ENCODE assay signal across 8 cellular contexts in the genomic region with DNA sequence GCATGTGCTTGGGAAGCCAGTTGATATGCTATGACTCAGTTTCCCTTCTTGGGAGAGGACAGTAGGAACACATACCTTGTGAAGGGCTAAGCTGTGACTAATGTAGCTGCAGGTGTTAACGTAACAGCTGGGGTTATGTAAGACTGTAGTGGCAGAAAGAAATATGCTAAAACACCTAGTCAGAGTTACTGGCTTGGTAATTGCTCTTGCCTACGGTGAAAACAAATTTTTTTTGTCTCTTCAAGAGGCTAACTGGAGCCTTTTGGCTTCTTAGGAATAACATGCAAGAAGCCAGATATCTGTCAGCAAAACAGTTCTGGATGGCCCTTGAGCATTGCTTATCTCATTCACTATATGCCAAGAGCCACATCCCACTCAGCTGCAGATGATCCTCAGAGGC. TPM values are rescaled to one million over a fixed set of nuclear protein-coding genes. Genes with fewer than 3 reads are reported as not detected.
A peak's percentile ranks its signal among the peaks of the same experiment; 100 is the strongest.
DNase-seq lines count a peak whose midpoint lies in the region; ATAC-seq and TF ChIP-seq lines count a peak whose summit lies in the region.

No MANE protein-coding gene starts in this region.

- H3K4me1 ChIP-seq in SJCRH30: peaks cover 35% of the 10 kb centered on the region

- DNase-seq in SJCRH30: no peak
- DNase-seq in retinal pigment epithelial cell (ENCODE audit: low read depth): no peak

- TF ChIP-seq CTCF in GM12875 (IDR thresholded peaks at IDR 0.05; ENCODE audit: borderline replicate concordance, insufficient read depth, low read depth, low read length) (no peak), retinal pigment epithelial cell (conservative IDR thresholded peaks at IDR 0.05; ENCODE audit: low read depth, low read length) (no peak)

- H3K36me3 ChIP-seq in SJCRH30: no peaks in the 10 kb centered on the region

- H3K27me3 ChIP-seq in SJCRH30: no peaks in the 10 kb centered on the region

- ATAC-seq in esophagus mucosa (peak; percentile 48), GM21576 (IDR thresholded peaks at IDR 0.05; ENCODE audit: unreplicated experiment) (no peak), HG03342 (IDR thresholded peaks at IDR 0.05; ENCODE audit: unreplicated experiment) (no peak), HG02938 (IDR thresholded peaks at IDR 0.05; ENCODE audit: unreplicated experiment) (no peak), GM21737 (IDR thresholded peaks at IDR 0.05; ENCODE audit: unreplicated experiment) (no peak)

- H3K4me3 ChIP-seq in GM12875 (ENCODE audit: low read depth, low read length): peak overlapping the region; percentile 83
- H3K4me3 ChIP-seq in SJCRH30: peak overlapping the region; percentile 64
- peak overlapping the region; percentile 87 for H3K4me3 ChIP-seq in retinal pigment epithelial cell (ENCODE audit: low read length)

- H3K9me3 ChIP-seq in SJCRH30 (replicated peaks): no peaks in the 10 kb centered on the region

- H3K27ac ChIP-seq in SJCRH30: no peak overlapping the region

RNA-seq across cellular contexts. Expression of gene MAPKBP1, which starts 1.4 kb away (rescaled TPM):
- 10.9 and 14.5 TPM in 2 replicates for total RNA-seq in SJCRH30 (2014; rRNA removed; shearing (Covaris generic))
- total RNA-seq in esophagus mucosa: 26.1 TPM

RNA-seq across cellular contexts. Expression of gene JMJD7, which starts 52.2 kb away (rescaled TPM):
- total RNA-seq in SJCRH30 (2014; rRNA removed; shearing (Covaris generic)): 7.0 and 7.5 TPM in 2 replicates
- total RNA-seq in esophagus mucosa: 35.4 TPM
